10 cellular contexts compared by ENCODE assay signal in the genomic region with DNA sequence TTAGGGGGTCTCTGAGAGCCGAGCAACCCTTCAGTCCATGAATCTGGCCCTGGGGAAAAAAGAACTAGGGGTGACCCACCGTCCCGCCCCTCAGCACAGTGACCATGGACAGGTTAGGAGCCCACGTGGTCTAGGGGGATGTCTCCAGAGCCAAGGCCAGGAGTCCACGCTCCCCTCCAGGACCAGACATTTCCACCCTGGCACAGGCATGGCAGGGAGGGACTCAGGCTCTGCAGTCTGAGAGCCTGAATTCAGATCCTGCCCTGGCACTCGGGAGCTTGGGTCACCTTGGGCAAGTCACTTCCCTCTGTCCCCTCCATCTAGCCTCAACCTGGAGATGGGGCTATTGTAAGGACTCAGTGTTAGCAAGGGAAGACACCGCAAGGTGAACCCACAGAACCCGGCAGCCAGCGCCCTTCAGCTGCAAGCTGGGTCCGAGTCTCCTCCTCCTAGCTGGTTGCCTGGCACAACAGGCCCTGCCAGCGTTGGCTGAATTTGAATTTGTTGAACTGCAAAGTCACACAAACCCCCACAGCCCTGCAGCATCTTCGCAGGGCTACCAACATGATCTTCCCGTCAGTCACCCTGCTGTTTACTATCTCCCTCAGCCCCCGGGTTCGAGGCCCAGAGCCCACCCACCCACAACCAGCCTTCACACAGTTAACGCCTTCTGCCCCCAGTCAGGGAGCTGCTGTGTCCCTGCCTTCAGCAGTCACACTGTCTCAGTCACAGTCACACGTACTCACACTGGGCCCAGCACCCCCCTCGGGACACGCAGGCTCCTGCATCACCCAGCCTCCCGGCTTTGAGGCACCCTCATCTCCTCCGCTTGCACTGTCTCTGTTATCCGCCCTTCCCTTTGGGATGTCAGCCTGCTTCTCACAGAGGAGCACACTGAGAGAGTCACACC. TPM values are rescaled to one million over a fixed set of nuclear protein-coding genes. Genes with fewer than 3 reads are reported as not detected.
A peak's percentile ranks its signal among the peaks of the same experiment; 100 is the strongest.
DNase-seq lines count a peak whose midpoint lies in the region; ATAC-seq and TF ChIP-seq lines count a peak whose summit lies in the region.
"Had no signal": no experiment of that assay in that cellular context is flagged by ENCODE, and none has a peak within 500 bp of the region (broad histone marks: within the 10 kb centered on the region; RNA-seq: fewer than 3 reads in every experiment).

No MANE protein-coding gene starts in this region.

- TF ChIP-seq CTCF in 22Rv1 (IDR thresholded peaks at IDR 0.05) (no peak), IMR-90 (conservative IDR thresholded peaks at IDR 0.05; ENCODE audit: low read depth, low read length) (no peak), neural progenitor cell (IDR thresholded peaks at IDR 0.05) (no peak)

- H3K27ac Mint-ChIP-seq in neural progenitor cell: no peak overlapping the region

- WGBS in IMR-90 (ENCODE audit: extremely low coverage in 2 of 2, insufficient read length in 1 of 2), 2 experiments: 60% methylated on average over 9 of the region's 22 CpGs; no CpG with 5 or more reads in 1 of the 2 experiments

- intact Hi-C loops in IMR-90 (cut with micrococcal nuclease): no loop called here

- no peak for TF ChIP-seq RAD21 in IMR-90 (IDR thresholded peaks at IDR 0.05; ENCODE audit: low read length)

- H3K4me2 ChIP-seq in IMR-90 (ENCODE audit: low read depth, low read length) (no peak overlapping the region), neural progenitor cell (peak overlapping the region; percentile 98)

- no peak overlapping the region for H2BK120ac ChIP-seq in IMR-90 (ENCODE audit: low read depth, low read length)

- H3F3A ChIP-seq in neural progenitor cell (ENCODE audit: low read depth): peaks cover 19% of the 10 kb centered on the region

- POLR2A ChIA-PET in IMR-90 (lab: Charles Lee; ENCODE audit: unreplicated experiment): no interaction called here

- no peaks in the 10 kb centered on the region for H3K79me1 ChIP-seq in IMR-90 (ENCODE audit: low read depth in 1 of 2, low read length in 2 of 2)

- no TSS peak for BruUV-seq in IMR-90 (replicated peaks; lab: Mats Ljungman, UMichigan)

- H2AK5ac ChIP-seq in IMR-90 (ENCODE audit: low read depth, low read length): peak overlapping the region; percentile 4

- DNase-seq in IMR-90: no peak
- DNase-seq in effector memory CD4-positive, alpha-beta T cell: no peak
- no peak for DNase-seq in neural progenitor cell (ENCODE audit: low spot score)
- no peak for DNase-seq in H4 (ENCODE audit: low spot score)
- no peak for DNase-seq in NCI-H2227 (lab: John Stamatoyannopoulos, UW; ENCODE audit: unreplicated experiment)

- peaks cover 30% of the 10 kb centered on the region for H3K4me1 Mint-ChIP-seq in neural progenitor cell

- no peak overlapping the region for H3K18ac ChIP-seq in IMR-90 (ENCODE audit: low read depth, low read length)

- no peak overlapping the region for H3K4me3 ChIP-seq in IMR-90 (ENCODE audit: insufficient read depth, low read depth, low read length)
- H3K4me3 ChIP-seq in effector memory CD4-positive, alpha-beta T cell (ENCODE audit: insufficient read depth, low read depth, low read length, poor library complexity, severe bottlenecking): peak overlapping the region; percentile 44
- peak overlapping the region; percentile 61 for H3K4me3 ChIP-seq in neural progenitor cell

- no peak overlapping the region for H4K5ac ChIP-seq in IMR-90 (ENCODE audit: low read depth, low read length)

- no peak overlapping the region for H3K4ac ChIP-seq in IMR-90 (ENCODE audit: low read depth, low read length)

- H3K23ac ChIP-seq in IMR-90 (ENCODE audit: low read depth, low read length): no peak overlapping the region

- H4K8ac ChIP-seq in IMR-90 (ENCODE audit: low read depth in 2 of 2, low read length in 2 of 2): no peak overlapping the region

- H2AFZ ChIP-seq in IMR-90 (replicated peaks; ENCODE audit: low read length, poor library complexity): no peak overlapping the region
- no peak overlapping the region for H2AFZ ChIP-seq in neural progenitor cell (replicated peaks)

- no peak overlapping the region for H2BK15ac ChIP-seq in IMR-90 (ENCODE audit: low read depth, low read length)

- in situ Hi-C loops in IMR-90 (cut with MboI; ENCODE audit: low sequenced_read_pairs): no loop called here

- H3K4me1 ChIP-seq in IMR-90 (ENCODE audit: control insufficient read depth, insufficient read depth, low read length) (peaks cover 12% of the 10 kb centered on the region), neural progenitor cell (peaks cover 30% of the 10 kb centered on the region)
- H3K4me1 ChIP-seq in effector memory CD4-positive, alpha-beta T cell (ENCODE audit: control insufficient read depth, insufficient read depth, low read length, poor library complexity, severe bottlenecking): peaks cover 19% of the 10 kb centered on the region

- ATAC-seq in IMR-90 (ENCODE audit: low read depth) (no peak), HG02571 (IDR thresholded peaks at IDR 0.05; ENCODE audit: unreplicated experiment) (no peak), HG02623 (IDR thresholded peaks at IDR 0.05; ENCODE audit: unreplicated experiment) (no peak)

- no peak overlapping the region for H3K14ac ChIP-seq in IMR-90 (replicated peaks; ENCODE audit: low read depth, low read length)

- H3K4me3 Mint-ChIP-seq in neural progenitor cell: peak overlapping the region; percentile 39

- no peak overlapping the region for H3K56ac ChIP-seq in IMR-90 (ENCODE audit: extremely low read depth, insufficient read depth, low read length)

- H3K27me3 ChIP-seq in IMR-90 (ENCODE audit: control insufficient read depth, insufficient read depth, low read length) (peaks cover 62% of the 10 kb centered on the region), neural progenitor cell (peaks cover 86% of the 10 kb centered on the region)
- H3K27me3 ChIP-seq in effector memory CD4-positive, alpha-beta T cell (replicated peaks; ENCODE audit: control insufficient read depth, insufficient read depth, low read length, poor library complexity, severe bottlenecking): no peaks in the 10 kb centered on the region
- H3K27me3 ChIP-seq: adrenal gland had no signal

- H3K27ac ChIP-seq in 22Rv1 (peak overlapping the region; percentile 98), IMR-90 (ENCODE audit: insufficient read depth, low read length) (no peak overlapping the region), neural progenitor cell (no peak overlapping the region)
- no peak overlapping the region for H3K27ac ChIP-seq in effector memory CD4-positive, alpha-beta T cell (ENCODE audit: insufficient read depth, low read length, poor library complexity, severe bottlenecking)
- H3K27ac ChIP-seq: neutrophil had no signal

- no peaks in the 10 kb centered on the region for H3K79me2 ChIP-seq in neural progenitor cell (ENCODE audit: low read depth)

- H3K9me1 ChIP-seq in IMR-90 (ENCODE audit: insufficient read depth, low read length): peaks cover 6% of the 10 kb centered on the region

- dilution Hi-C loops in IMR-90 (cut with HindIII; ENCODE audit: low sequenced_read_pairs, unreplicated experiment): no loop called here

- H3K36me3 ChIP-seq in IMR-90 (ENCODE audit: control insufficient read depth, insufficient read depth, low read length): no peaks in the 10 kb centered on the region
- no peaks in the 10 kb centered on the region for H3K36me3 ChIP-seq in effector memory CD4-positive, alpha-beta T cell (ENCODE audit: control insufficient read depth, insufficient read depth, low read length)
- H3K36me3 ChIP-seq in neural progenitor cell: no peaks in the 10 kb centered on the region
- H3K36me3 ChIP-seq: adrenal gland, neutrophil had no signal

- peaks cover 62% of the 10 kb centered on the region for H3K27me3 Mint-ChIP-seq in neural progenitor cell (ENCODE audit: insufficient read depth, low read depth)

- CTCF ChIA-PET in IMR-90 (lab: Yijun Ruan, JAX): no interaction called here

- H2BK5ac ChIP-seq in IMR-90 (ENCODE audit: low read depth, low read length, poor library complexity, severe bottlenecking): no peak overlapping the region

- H3K9me3 Mint-ChIP-seq in neural progenitor cell: no peaks in the 10 kb centered on the region

- H3K9me3 ChIP-seq in IMR-90 (ENCODE audit: control insufficient read depth, insufficient read depth, low read length) (no peaks in the 10 kb centered on the region), neural progenitor cell (ENCODE audit: low read depth) (no peaks in the 10 kb centered on the region)
- no peaks in the 10 kb centered on the region for H3K9me3 ChIP-seq in effector memory CD4-positive, alpha-beta T cell (ENCODE audit: control insufficient read depth, low read length)
- H3K9me3 ChIP-seq: adrenal gland, neutrophil had no signal

- H4K20me1 ChIP-seq in IMR-90 (ENCODE audit: insufficient read depth, low read length) (peaks cover 6% of the 10 kb centered on the region; the same call in 1 of the 2 replicates), neural progenitor cell (ENCODE audit: low read depth) (peaks cover 4% of the 10 kb centered on the region)

- H3K9ac ChIP-seq in IMR-90 (ENCODE audit: low read depth, low read length): no peak overlapping the region
- H3K9ac ChIP-seq in neural progenitor cell: no peak overlapping the region

- TF ChIP-seq POLR2A in IMR-90 (IDR thresholded peaks at IDR 0.05; ENCODE audit: low read depth, low read length): no peak

- no peak overlapping the region for H4K91ac ChIP-seq in IMR-90 (ENCODE audit: insufficient read depth, low read depth, low read length)

- no peak overlapping the region for H2BK20ac ChIP-seq in IMR-90 (ENCODE audit: low read depth, low read length)

- no peak overlapping the region for H2AK9ac ChIP-seq in IMR-90 (replicated peaks; ENCODE audit: low read depth, low read length, poor library complexity)

- H3K36me3 Mint-ChIP-seq in neural progenitor cell: no peaks in the 10 kb centered on the region

TF ChIP-seq in IMR-90, 13 proteins besides CTCF, POLR2A, EP300 and RAD21 (continues in another document):
- TF ChIP-seq SMC3 (IDR thresholded peaks at IDR 0.05; ENCODE audit: low read depth, low read length): no peak
- TF ChIP-seq, protein P1, sequence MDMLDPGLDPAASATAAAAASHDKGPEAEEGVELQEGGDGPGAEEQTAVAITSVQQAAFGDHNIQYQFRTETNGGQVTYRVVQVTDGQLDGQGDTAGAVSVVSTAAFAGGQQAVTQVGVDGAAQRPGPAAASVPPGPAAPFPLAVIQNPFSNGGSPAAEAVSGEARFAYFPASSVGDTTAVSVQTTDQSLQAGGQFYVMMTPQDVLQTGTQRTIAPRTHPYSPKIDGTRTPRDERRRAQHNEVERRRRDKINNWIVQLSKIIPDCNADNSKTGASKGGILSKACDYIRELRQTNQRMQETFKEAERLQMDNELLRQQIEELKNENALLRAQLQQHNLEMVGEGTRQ (IDR thresholded peaks at IDR 0.05; ENCODE audit: low read depth, low read length): no peak
- no peak for TF ChIP-seq MAZ (IDR thresholded peaks at IDR 0.05; ENCODE audit: borderline replicate concordance, low read depth, low read length)
- TF ChIP-seq MAFK (IDR thresholded peaks at IDR 0.05; ENCODE audit: low read depth, low read length): no peak
- no peak for TF ChIP-seq FOS (IDR thresholded peaks at IDR 0.05; ENCODE audit: low read depth, low read length)

RNA-seq across cellular contexts. Expression of a gene that starts 0.6 kb away (rescaled TPM):
- total RNA-seq in IMR-90 (2012; rRNA removed) (not detected in 2 replicates), neural progenitor cell (ENCODE audit: low replicate concordance) (0.15 and 0.65 TPM in 2 replicates)
- 0.07 and 0.09 TPM in 2 replicates for polyA plus RNA-seq in IMR-90 (2012; rRNA removed)
- 0.09 and 0.10 TPM in 2 replicates for polyA plus RNA-seq in IMR-90 (2012; cell fraction: cytosol; rRNA removed)
- 0.06 and 0.09 TPM in 2 replicates for polyA plus RNA-seq in IMR-90 (2012; cell fraction: nucleus; rRNA removed; ENCODE audit: low replicate concordance)
- 0.14 TPM in 1 of 2 replicates, not detected in the other for total RNA-seq in H4 (2014; rRNA removed; shearing (Covaris generic))
